8 cellular contexts compared by ENCODE assay signal in genomic region chr10:3467052-3467906, GRCh38.
DNase-seq lines count a peak whose midpoint lies in the region; ATAC-seq, FAIRE-seq and TF ChIP-seq lines count a peak whose summit lies in the region.

No MANE protein-coding gene starts in this region.

- peaks cover 19 to 21% of the 10 kb centered on the region in 2 donors for H3K4me1 Mint-ChIP-seq in effector memory CD8-positive, alpha-beta T cell (ENCODE audit: low read depth in 2 of 2)

- H3K27ac ChIP-seq in mucosa of rectum (ENCODE audit: low read depth in 2 of 2, low read length in 2 of 2): peak overlapping the region; percentile 59 to 71

- H3K27me3 ChIP-seq in mucosa of rectum (ENCODE audit: control insufficient read depth in 2 of 2, insufficient read depth in 2 of 2, low read length in 2 of 2): no peaks in the 10 kb centered on the region
- H3K27me3 ChIP-seq in BE2C: no peaks in the 10 kb centered on the region

- H3K9me3 ChIP-seq in mucosa of rectum (ENCODE audit: control insufficient read depth in 2 of 2, low read length in 2 of 2) (no peaks in the 10 kb centered on the region), BE2C (no peaks in the 10 kb centered on the region)

- no peak for TF ChIP-seq CTCF in BE2C (IDR thresholded peaks at IDR 0.05; ENCODE audit: low read depth, low read length)

- DNase-seq in EH (ENCODE audit: low read depth) (peak; percentile 98), RCC 7860 (ENCODE audit: low spot score) (peak; percentile 93), BE2C (no peak), T-helper 9 cell (no peak)
- no peak for DNase-seq in effector memory CD8-positive, alpha-beta T cell

- no peak for FAIRE-seq in RCC 7860 (lab: Jason Lieb, UNC)

- H3K4me1 ChIP-seq in mucosa of rectum (ENCODE audit: control insufficient read depth in 2 of 2, insufficient read depth in 2 of 2, low read length in 2 of 2): peaks cover 20 to 24% of the 10 kb centered on the region in 2 donors
- no peaks in the 10 kb centered on the region for H3K4me1 ChIP-seq in BE2C

- H3K9me3 Mint-ChIP-seq in effector memory CD8-positive, alpha-beta T cell: no peaks in the 10 kb centered on the region

- H3K27me3 Mint-ChIP-seq in effector memory CD8-positive, alpha-beta T cell: peaks cover 0 to 28% of the 10 kb centered on the region in 2 donors

- H3K4me3 Mint-ChIP-seq in effector memory CD8-positive, alpha-beta T cell: peak overlapping the region; percentile 29 to 68

- H3K9ac ChIP-seq in mucosa of rectum (ENCODE audit: low read depth in 1 of 2, low read length in 2 of 2): peak overlapping the region in 1 of 2 donors; percentile 34

- H3K4me3 ChIP-seq in mucosa of rectum (ENCODE audit: low read length in 2 of 2): peak overlapping the region; percentile 23 to 27
- no peak overlapping the region for H3K4me3 ChIP-seq in BE2C (ENCODE audit: low read depth, low read length)

- ATAC-seq in effector memory CD8-positive, alpha-beta T cell (replicated peaks): no peak
- no peak for ATAC-seq in GM18502 (IDR thresholded peaks at IDR 0.05; ENCODE audit: poor library complexity, unreplicated experiment)
- ATAC-seq in HG02870 (IDR thresholded peaks at IDR 0.05; ENCODE audit: unreplicated experiment): no peak

- H3K36me3 Mint-ChIP-seq in effector memory CD8-positive, alpha-beta T cell (ENCODE audit: insufficient read depth): no peaks in the 10 kb centered on the region

- H3K27ac Mint-ChIP-seq in effector memory CD8-positive, alpha-beta T cell: peak overlapping the region; percentile 59 to 60

- no peaks in the 10 kb centered on the region for H3K36me3 ChIP-seq in mucosa of rectum (ENCODE audit: control insufficient read depth in 2 of 2, insufficient read depth in 2 of 2, low read length in 2 of 2)
- H3K36me3 ChIP-seq in BE2C: no peaks in the 10 kb centered on the region

Comparison
In these comparisons a context has a peak if more than half of its experiments do, and no peak if none do; other contexts are left out.
1. DNase-seq: peak in EH (single experiment) and RCC 7860 (single experiment); none in effector memory CD8-positive, alpha-beta T cell (0 of 3), BE2C (single experiment) and T-helper 9 cell (single experiment).